29 cellular contexts compared by ENCODE assay signal in the genomic region with DNA sequence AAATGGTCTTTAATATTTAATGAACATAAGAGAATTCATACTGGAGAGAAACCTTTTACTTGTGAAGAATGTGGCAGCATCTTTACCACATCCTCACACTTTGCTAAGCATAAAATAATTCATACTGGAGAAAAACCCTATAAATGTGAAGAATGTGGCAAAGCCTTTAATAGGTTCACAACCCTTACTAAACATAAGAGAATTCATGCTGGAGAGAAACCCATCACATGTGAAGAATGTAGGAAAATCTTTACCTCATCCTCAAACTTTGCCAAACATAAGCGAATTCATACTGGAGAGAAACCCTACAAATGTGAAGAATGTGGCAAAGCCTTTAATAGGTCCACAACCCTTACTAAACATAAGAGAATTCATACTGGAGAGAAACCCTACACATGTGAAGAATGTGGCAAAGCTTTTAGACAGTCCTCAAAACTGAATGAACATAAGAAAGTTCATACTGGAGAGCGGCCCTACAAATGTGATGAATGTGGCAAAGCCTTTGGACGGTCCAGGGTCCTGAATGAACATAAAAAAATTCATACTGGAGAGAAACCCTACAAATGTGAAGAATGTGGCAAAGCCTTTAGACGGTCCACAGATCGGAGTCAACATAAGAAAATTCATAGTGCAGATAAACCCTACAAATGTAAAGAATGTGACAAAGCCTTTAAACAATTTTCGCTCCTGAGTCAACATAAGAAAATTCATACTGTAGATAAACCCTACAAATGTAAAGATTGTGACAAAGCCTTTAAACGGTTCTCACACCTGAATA. TPM values are rescaled to one million over a fixed set of nuclear protein-coding genes. Genes with fewer than 3 reads are reported as not detected.
DNase-seq lines count a peak whose midpoint lies in the region; ATAC-seq, FAIRE-seq and TF ChIP-seq lines count a peak whose summit lies in the region.
"Had no signal": no experiment of that assay in that cellular context is flagged by ENCODE, and none has a peak within 500 bp of the region (broad histone marks: within the 10 kb centered on the region; RNA-seq: fewer than 3 reads in every experiment).

No MANE protein-coding gene starts in this region.

- H3K27ac ChIP-seq in CD8-positive, alpha-beta memory T cell (ENCODE audit: low read depth, low read length), result no peak overlapping the region
- no peak overlapping the region for H3K27ac ChIP-seq in HUES6 (ENCODE audit: low read depth, low read length)
- H3K27ac ChIP-seq in H1 (ENCODE audit: low read depth, low read length), result no peak overlapping the region
- H3K27ac ChIP-seq in neural progenitor cell, result no peak overlapping the region
- H3K27ac ChIP-seq: dorsolateral prefrontal cortex, parathyroid adenoma, right atrium auricular region, SJCRH30 had no signal

- FAIRE-seq in H1 (lab: Jason Lieb, UNC), result no peak
- FAIRE-seq: GM12891, islet of Langerhans, RCC 7860 had no signal

- no peak overlapping the region for H3K4me3 Mint-ChIP-seq in CD8-positive, alpha-beta memory T cell
- H3K4me3 Mint-ChIP-seq in neural progenitor cell, result no peak overlapping the region
- H3K4me3 Mint-ChIP-seq in activated CD4-positive, alpha-beta memory T cell treated with anti-CD3 and anti-CD28 coated beads for 36 hours, result no peak overlapping the region
- H3K4me3 Mint-ChIP-seq: activated B cell treated with CpG ODN at 0.5 μM for 24 hours; activated naive CD8-positive, alpha-beta T cell treated with anti-CD3 and anti-CD28 coated beads, Interleukin-2, amount 10 ng/mL, durations not matched to agents 7 days and 5 days; central memory CD8-positive, alpha-beta T cell; stimulated activated effector memory CD8-positive, alpha-beta T cell treated with anti-CD3 and anti-CD28 coated beads, Interleukin-12 subunit alpha, Interleukin-12 subunit beta, amount 100 ng/mL, for 72 hours had no signal

- H3K79me2 ChIP-seq in H1 (ENCODE audit: control insufficient read depth in 1 of 2, insufficient read depth in 2 of 2, low read length in 2 of 2) (peaks cover 0 to 4% of the 10 kb centered on the region in 2 experiments; a peak in 1 of 4 replicates), neural progenitor cell (ENCODE audit: low read depth) (peaks cover 17% of the 10 kb centered on the region)
- H3K79me2 ChIP-seq: parathyroid adenoma had no signal

- peaks cover 39 to 93% (median 90%) of the 10 kb centered on the region in 5 donors for H3K9me3 Mint-ChIP-seq in CD8-positive, alpha-beta memory T cell
- peaks cover 84% of the 10 kb centered on the region for H3K9me3 Mint-ChIP-seq in neural progenitor cell
- H3K9me3 Mint-ChIP-seq in activated CD4-positive, alpha-beta memory T cell treated with anti-CD3 and anti-CD28 coated beads for 36 hours, result peaks cover 82% of the 10 kb centered on the region

- CTCF ChIA-PET in CD8-positive, alpha-beta memory T cell (lab: Charles Lee), result no interaction called here
- CTCF ChIA-PET in H1 (lab: Charles Lee; ENCODE audit: partially characterized antibody), result interaction anchor here (0.6 kb wide), 1 partner anchor 1294 kb away, joined by 3 read pairs; no protein-coding TSS in a partner anchor
- CTCF ChIA-PET in activated CD4-positive, alpha-beta memory T cell treated with anti-CD3 and anti-CD28 coated beads for 36 hours (lab: Charles Lee), result no interaction called here

- no peak overlapping the region for H3K14ac ChIP-seq in H1 (ENCODE audit: insufficient read length)

- no peak overlapping the region for H2AK5ac ChIP-seq in H1 (ENCODE audit: low read depth, low read length)

- no peak for TF ChIP-seq POLR2A in H1 (IDR thresholded peaks at IDR 0.05; ENCODE audit: control extremely low read depth in 1 of 2, low read depth in 2 of 2, low read length in 2 of 2)

- H4K8ac ChIP-seq in H1 (ENCODE audit: extremely low read depth, insufficient read depth, low read length), result no peak overlapping the region

- no peak overlapping the region for H3K56ac ChIP-seq in H1 (replicated peaks; ENCODE audit: insufficient read length, low read depth, low read length)

- H2BK15ac ChIP-seq in H1 (ENCODE audit: low read length), result no peak overlapping the region

- H3F3A ChIP-seq in neural progenitor cell (ENCODE audit: low read depth), result peaks cover 5% of the 10 kb centered on the region

- H3K27ac Mint-ChIP-seq in CD8-positive, alpha-beta memory T cell, result no peak overlapping the region
- H3K27ac Mint-ChIP-seq in neural progenitor cell, result no peak overlapping the region
- H3K27ac Mint-ChIP-seq in activated CD4-positive, alpha-beta memory T cell treated with anti-CD3 and anti-CD28 coated beads for 36 hours, result no peak overlapping the region
- H3K27ac Mint-ChIP-seq: activated B cell treated with CpG ODN at 0.5 μM for 24 hours; activated naive CD8-positive, alpha-beta T cell treated with anti-CD3 and anti-CD28 coated beads, Interleukin-2, amount 10 ng/mL, durations not matched to agents 7 days and 5 days; stimulated activated effector memory CD8-positive, alpha-beta T cell treated with anti-CD3 and anti-CD28 coated beads, Interleukin-12 subunit alpha, Interleukin-12 subunit beta, amount 100 ng/mL, for 72 hours; T-cell had no signal

- H2BK20ac ChIP-seq in H1 (ENCODE audit: low read length), result no peak overlapping the region

- no peaks in the 10 kb centered on the region for H3K27me3 ChIP-seq in CD8-positive, alpha-beta memory T cell (ENCODE audit: insufficient read depth, low read length, poor library complexity, severe bottlenecking)
- H3K27me3 ChIP-seq in HUES6 (ENCODE audit: control insufficient read depth, insufficient read depth, low read length), result no peaks in the 10 kb centered on the region
- no peaks in the 10 kb centered on the region for H3K27me3 ChIP-seq in H1 (replicated peaks in 1 of 4; ENCODE audit: control insufficient read depth in 3 of 4, extremely low read depth in 1 of 4, insufficient read depth in 3 of 4, low read length in 3 of 4)
- H3K27me3 ChIP-seq in neural progenitor cell, result no peaks in the 10 kb centered on the region
- H3K27me3 ChIP-seq: dorsolateral prefrontal cortex, MG63, right atrium auricular region, SJCRH30 had no signal

- H3K9ac ChIP-seq in HUES6 (ENCODE audit: low read length), result no peak overlapping the region
- no peak overlapping the region for H3K9ac ChIP-seq in H1 (replicated peaks in 1 of 4; ENCODE audit: extremely low read depth in 1 of 4, low read depth in 3 of 4, low read length in 3 of 4)
- H3K9ac ChIP-seq in neural progenitor cell, result no peak overlapping the region
- H3K9ac ChIP-seq: parathyroid adenoma had no signal

- H3K23ac ChIP-seq in H1 (ENCODE audit: insufficient read length), result no peak overlapping the region

- POLR2A ChIA-PET in CD8-positive, alpha-beta memory T cell (lab: Charles Lee), result no interaction called here
- POLR2A ChIA-PET in H1 (lab: Charles Lee; ENCODE audit: partially characterized antibody), result no interaction called here
- POLR2A ChIA-PET in activated CD4-positive, alpha-beta memory T cell treated with anti-CD3 and anti-CD28 coated beads for 36 hours (lab: Charles Lee), result no interaction called here

- H3K4ac ChIP-seq in H1 (replicated peaks; ENCODE audit: insufficient read length, low read depth, low read length), result no peak overlapping the region

- no peak overlapping the region for H2BK12ac ChIP-seq in H1 (ENCODE audit: low read depth, low read length)

- H2AFZ ChIP-seq in H1 (ENCODE audit: low read length) (no peak overlapping the region), neural progenitor cell (replicated peaks) (no peak overlapping the region)
- H2AFZ ChIP-seq: parathyroid adenoma had no signal

- intact Hi-C loops in activated CD4-positive, alpha-beta memory T cell treated with anti-CD3 and anti-CD28 coated beads for 36 hours (cut with micrococcal nuclease), result loop anchor here (10.0 kb wide), 1 partner anchor 72 kb away; no protein-coding TSS in a partner anchor

- no peak overlapping the region for H3K18ac ChIP-seq in H1 (ENCODE audit: extremely low read depth, low read length)

- H4K20me1 ChIP-seq in H1 (replicated peaks in 1 of 2; ENCODE audit: control insufficient read depth in 1 of 2, insufficient read depth in 2 of 2, low read length in 2 of 2) (no peaks in the 10 kb centered on the region), neural progenitor cell (ENCODE audit: low read depth) (no peaks in the 10 kb centered on the region)

- H3K4me2 ChIP-seq in H1 (ENCODE audit: insufficient read depth in 1 of 2, low read depth in 2 of 2, low read length in 2 of 2) (no peak overlapping the region), neural progenitor cell (no peak overlapping the region)

- H4K5ac ChIP-seq in H1 (ENCODE audit: insufficient read length, low read depth, low read length), result no peak overlapping the region

- no peak for DNase-seq in CD8-positive, alpha-beta memory T cell
- no peak for DNase-seq in H1 (ENCODE audit: low read depth in 1 of 2, low spot score in 2 of 2)
- DNase-seq in neural progenitor cell (ENCODE audit: low spot score), result no peak
- no peak for DNase-seq in activated CD4-positive, alpha-beta memory T cell treated with anti-CD3 and anti-CD28 coated beads for 36 hours
- DNase-seq in dermis blood vessel endothelial cell, result no peak
- DNase-seq in HUDEP-2 (lab: John Stamatoyannopoulos, UW; ENCODE audit: unreplicated experiment in 76 of 76), result no peak
- DNase-seq: activated B cell treated with CpG ODN at 0.5 μM for 24 hours; activated naive CD8-positive, alpha-beta T cell treated with anti-CD3 and anti-CD28 coated beads, Interleukin-2, amount 10 ng/mL, durations not matched to agents 7 days and 5 days; dorsolateral prefrontal cortex; EL; KBM-7; left ventricle myocardium superior; MG63; NCI-H1105 treated with DMSO at 0.1 percent for 48 hours; NCI-H2029 treated with DMSO at 0.1 percent for 48 hours; NCI-H226; NCI-H69; SJCRH30; stimulated activated CD4-positive, alpha-beta T cell treated with anti-CD3 and anti-CD28 coated beads, Interleukin-4, amount 100 ng/mL, for 1 hour; T-cell had no signal

- no peak overlapping the region for H2BK120ac ChIP-seq in H1 (replicated peaks; ENCODE audit: low read depth, low read length)

- H3K36me3 ChIP-seq in CD8-positive, alpha-beta memory T cell (ENCODE audit: insufficient read depth, low read length), result peaks cover 20% of the 10 kb centered on the region
- H3K36me3 ChIP-seq in HUES6 (ENCODE audit: control insufficient read depth, insufficient read depth, low read length) (peaks cover 61% of the 10 kb centered on the region), H1 (ENCODE audit: control insufficient read depth in 2 of 4, insufficient read depth in 4 of 4, low read length in 3 of 4) (peaks cover 7 to 69% (median 40%) of the 10 kb centered on the region in 4 experiments; a peak in 7 of 8 replicates), neural progenitor cell (peaks cover 73% of the 10 kb centered on the region)

- no peaks in the 10 kb centered on the region for H3K27me3 Mint-ChIP-seq in CD8-positive, alpha-beta memory T cell
- H3K27me3 Mint-ChIP-seq in neural progenitor cell (ENCODE audit: insufficient read depth, low read depth), result peaks cover 4% of the 10 kb centered on the region
- H3K27me3 Mint-ChIP-seq in activated CD4-positive, alpha-beta memory T cell treated with anti-CD3 and anti-CD28 coated beads for 36 hours, result no peaks in the 10 kb centered on the region
- H3K27me3 Mint-ChIP-seq: activated B cell treated with CpG ODN at 0.5 μM for 24 hours; activated naive CD8-positive, alpha-beta T cell treated with anti-CD3 and anti-CD28 coated beads, Interleukin-2, amount 10 ng/mL, durations not matched to agents 7 days and 5 days; central memory CD8-positive, alpha-beta T cell; T-cell had no signal

- H3K4me3 ChIP-seq in CD8-positive, alpha-beta memory T cell (ENCODE audit: low read length), result peak overlapping the region; percentile 20
- H3K4me3 ChIP-seq in HUES6 (ENCODE audit: low read depth, low read length) (0 out of 2 replicates have a peak overlapping the region, but pooled peaks have one; percentile 8), H1 (ENCODE audit: extremely low read depth in 1 of 4, insufficient read depth in 2 of 4, low read depth in 3 of 4, low read length in 4 of 4) (peak overlapping the region in 1 of 4 experiments; percentile 37; a peak in 1 of 8 replicates), neural progenitor cell (peak overlapping the region; percentile 1)
- H3K4me3 ChIP-seq: dorsolateral prefrontal cortex, MG63, right atrium auricular region, SJCRH30 had no signal

- H3K4me1 Mint-ChIP-seq in CD8-positive, alpha-beta memory T cell, result no peaks in the 10 kb centered on the region
- no peaks in the 10 kb centered on the region for H3K4me1 Mint-ChIP-seq in neural progenitor cell
- no peaks in the 10 kb centered on the region for H3K4me1 Mint-ChIP-seq in activated CD4-positive, alpha-beta memory T cell treated with anti-CD3 and anti-CD28 coated beads for 36 hours (ENCODE audit: low read depth)
- H3K4me1 Mint-ChIP-seq: activated B cell treated with CpG ODN at 0.5 μM for 24 hours; activated naive CD8-positive, alpha-beta T cell treated with anti-CD3 and anti-CD28 coated beads, Interleukin-2, amount 10 ng/mL, durations not matched to agents 7 days and 5 days; central memory CD8-positive, alpha-beta T cell; stimulated activated effector memory CD8-positive, alpha-beta T cell treated with anti-CD3 and anti-CD28 coated beads, Interleukin-12 subunit alpha, Interleukin-12 subunit beta, amount 100 ng/mL, for 72 hours; T-cell had no signal

- H3K36me3 Mint-ChIP-seq in CD8-positive, alpha-beta memory T cell, result peaks cover 30 to 73% (median 66%) of the 10 kb centered on the region in 3 donors
- peaks cover 67% of the 10 kb centered on the region for H3K36me3 Mint-ChIP-seq in neural progenitor cell
- peaks cover 73% of the 10 kb centered on the region for H3K36me3 Mint-ChIP-seq in activated CD4-positive, alpha-beta memory T cell treated with anti-CD3 and anti-CD28 coated beads for 36 hours

- H3K9me3 ChIP-seq in CD8-positive, alpha-beta memory T cell (ENCODE audit: low read length), result peaks cover 58% of the 10 kb centered on the region
- H3K9me3 ChIP-seq in HUES6 (ENCODE audit: control insufficient read depth, insufficient read depth, low read depth, low read length) (peaks cover 86% of the 10 kb centered on the region), H1 (ENCODE audit: insufficient read depth in 2 of 2, low read depth in 1 of 2, low read length in 1 of 2) (peaks cover 71 to 85% of the 10 kb centered on the region in 2 experiments), neural progenitor cell (ENCODE audit: low read depth) (peaks cover 88% of the 10 kb centered on the region)

- no peaks in the 10 kb centered on the region for H3K23me2 ChIP-seq in H1 (ENCODE audit: low read depth, low read length)

- ATAC-seq in HG02973 (IDR thresholded peaks at IDR 0.05; ENCODE audit: unreplicated experiment), result no peak
- ATAC-seq: left ventricle myocardium superior; stimulated activated effector memory CD8-positive, alpha-beta T cell treated with anti-CD3 and anti-CD28 coated beads, Interleukin-12 subunit alpha, Interleukin-12 subunit beta, amount 100 ng/mL, for 72 hours; T-cell had no signal

- no peak for TF ChIP-seq EP300 in H1 (IDR thresholded peaks at IDR 0.05; ENCODE audit: borderline replicate concordance in 1 of 2, low read depth in 2 of 2, low read length in 2 of 2)

- no peak for TF ChIP-seq RAD21 in H1 (IDR thresholded peaks at IDR 0.05 in 1 of 2, conservative IDR thresholded peaks at IDR 0.05 in 1 of 2; ENCODE audit: low read depth in 2 of 2, low read length in 2 of 2)

- H3K79me1 ChIP-seq in H1 (ENCODE audit: low read depth, low read length), result no peaks in the 10 kb centered on the region

- no peak overlapping the region for H2BK5ac ChIP-seq in H1 (ENCODE audit: low read depth, low read length)

- WGBS in H1 (ENCODE audit: extremely low coverage in 1 of 2, insufficient coverage in 1 of 2, insufficient read length in 1 of 2, insufficient replicate concordance in 2 of 2, low coverage in 1 of 2, low lambda C conversion rate in 2 of 2, missing lambda C conversion rate in 1 of 2), 2 experiments, result 96% methylated on average over 7 of the region's 7 CpGs; no CpG with 5 or more reads in 1 of the 2 experiments

- no peaks in the 10 kb centered on the region for H3K4me1 ChIP-seq in CD8-positive, alpha-beta memory T cell (ENCODE audit: insufficient read depth, low read length)
- H3K4me1 ChIP-seq in HUES6 (ENCODE audit: control insufficient read depth, insufficient read depth, low read length) (no peaks in the 10 kb centered on the region), H1 (replicated peaks in 1 of 4; ENCODE audit: control insufficient read depth in 3 of 4, insufficient read depth in 4 of 4, low read length in 3 of 4) (no peaks in the 10 kb centered on the region), neural progenitor cell (no peaks in the 10 kb centered on the region)
- H3K4me1 ChIP-seq: parathyroid adenoma, right atrium auricular region, SJCRH30 had no signal

- no peak overlapping the region for H4K91ac ChIP-seq in H1 (replicated peaks; ENCODE audit: insufficient read length, low read length)

- TF ChIP-seq CTCF in H1 (IDR thresholded peaks at IDR 0.05; ENCODE audit: control extremely low read depth in 1 of 3, insufficient read depth in 1 of 3, low read depth in 1 of 3, low read length in 3 of 3), result no peak
- TF ChIP-seq CTCF in neural progenitor cell (IDR thresholded peaks at IDR 0.05), result no peak

RNA-seq across cellular contexts. Expression of a gene that starts 35.6 kb away (rescaled TPM):
- 10 to 100 TPM; 20.8 to 22.1 TPM for total RNA-seq in CD8-positive, alpha-beta memory T cell
- polyA plus RNA-seq in CD8-positive, alpha-beta memory T cell, result 8.6 TPM
- total RNA-seq in H1 (2021; fragmentation: NEBNext Ultra II Directional; extraction: Animal tissue kit (Norgen Biotek cat#: 25700)), result 45.9 and 50.8 TPM in 2 replicates
- 5.0 and 8.5 TPM in 2 replicates for polyA plus RNA-seq in H1 (2011; rRNA removed)
- 10.1 TPM for polyA plus RNA-seq in H1 (2011; cell fraction: cytosol; rRNA removed)
- polyA plus RNA-seq in H1 (2011; cell fraction: nucleus; rRNA removed), result 15.0 TPM
- polyA plus RNA-seq in H1 (2012, experiment 1 of 2), result 9.4 to 26.8 TPM (median 15.3 TPM) in 4 replicates
- 1.6 TPM for polyA plus RNA-seq in H1 (2012, experiment 2 of 2)
- polyA plus RNA-seq in H1 (2013, experiment 1 of 2), result 30.8 TPM
- polyA plus RNA-seq in H1 (2013, experiment 2 of 2), result 27.7 TPM
- 38.2 and 46.9 TPM in 2 replicates for polyA minus RNA-seq in H1 (2011; rRNA and poly(A)+ RNA removed)
- 20.7 TPM for polyA minus RNA-seq in H1 (2011; cell fraction: cytosol; rRNA and poly(A)+ RNA removed)
- 99.1 TPM for polyA minus RNA-seq in H1 (2011; cell fraction: nucleus; rRNA and poly(A)+ RNA removed)
- 43.2 and 60.5 TPM in 2 replicates for total RNA-seq in neural progenitor cell (ENCODE audit: low replicate concordance)
- 10 to 100 TPM; 22.4 to 24.2 TPM for total RNA-seq in activated CD4-positive, alpha-beta memory T cell treated with anti-CD3 and anti-CD28 coated beads for 36 hours
- 12.7 and 14.8 TPM in 2 replicates for total RNA-seq in dermis blood vessel endothelial cell
